Comparison of ENCODE assay signal across 15 cellular contexts in genomic region chr22:42862045-42862734, GRCh38. TPM values are rescaled to one million over a fixed set of nuclear protein-coding genes. Genes with fewer than 3 reads are reported as not detected.
A peak's percentile ranks its signal among the peaks of the same experiment; 100 is the strongest.
DNase-seq lines count a peak whose midpoint lies in the region; ATAC-seq and TF ChIP-seq lines count a peak whose summit lies in the region.
"Had no signal": no experiment of that assay in that cellular context is flagged by ENCODE, and none has a peak within 500 bp of the region (broad histone marks: within the 10 kb centered on the region; RNA-seq: fewer than 3 reads in every experiment).

No MANE protein-coding gene starts in this region.

- TF ChIP-seq CTCF in AG10803 (conservative IDR thresholded peaks at IDR 0.05; ENCODE audit: low read length): no peak
- TF ChIP-seq CTCF in astrocyte of the cerebellum (IDR thresholded peaks at IDR 0.05; ENCODE audit: low read depth, low read length, missing control alignments): no peak

- H3K4me3 ChIP-seq in AG10803 (ENCODE audit: low read length): no peak overlapping the region
- H3K4me3 ChIP-seq in astrocyte of the cerebellum (ENCODE audit: low read depth, low read length): no peak overlapping the region
- H3K4me3 ChIP-seq: K562, tibial nerve had no signal

- in situ Hi-C loops in astrocyte of the cerebellum (cut with HindIII; ENCODE audit: low sequenced_read_pairs): no loop called here

- no peak for ATAC-seq in HG02588 (IDR thresholded peaks at IDR 0.05; ENCODE audit: unreplicated experiment)
- ATAC-seq: K562 had no signal

- peak; percentile 25 for DNase-seq in AG10803 (ENCODE audit: low read depth)
- DNase-seq in HT1080 (ENCODE audit: low read depth): peak; percentile 54
- peak; percentile 55 for DNase-seq in astrocyte of the cerebellum (ENCODE audit: low read depth)
- DNase-seq in mucosa of gallbladder (ENCODE audit: low spot score): peak; percentile 59
- no peak for DNase-seq in mesenteric fat pad (ENCODE audit: low spot score)
- DNase-seq in NCI-H1105 (lab: John Stamatoyannopoulos, UW): no peak
- no peak for DNase-seq in SKM-1 (lab: John Stamatoyannopoulos, UW; ENCODE audit: unreplicated experiment)
- DNase-seq: cortex of kidney, DMS53, NCI-H1694, NCI-H526, SIG-M5 had no signal

RNA-seq across cellular contexts. Expression of gene ARFGAP3, which starts 5.1 kb away (rescaled TPM):
- total RNA-seq in HT1080 (2014; rRNA removed; shearing (Covaris generic)): 20.4 and 22.9 TPM in 2 replicates
- polyA plus RNA-seq in HT1080 (2015; cell fraction: cytosol; rRNA removed): 40.9 and 47.3 TPM in 2 replicates
- 54.4 and 55.6 TPM in 2 replicates for polyA plus RNA-seq in HT1080 (2015; cell fraction: nucleus; rRNA removed)
- total RNA-seq in mucosa of gallbladder (49.8 TPM), mesenteric fat pad (57.3 TPM)

Comparison
In these comparisons a context has a peak if more than half of its experiments do, and no peak if none do; other contexts are left out.
1. DNase-seq: peak in AG10803 (single experiment), HT1080 (single experiment), astrocyte of the cerebellum (single experiment) and mucosa of gallbladder (single experiment); none in mesenteric fat pad (single experiment), NCI-H1105 (single experiment) and SKM-1 (single experiment).